Comparison of ENCODE assay signal across 1 cellular context in the genomic region with DNA sequence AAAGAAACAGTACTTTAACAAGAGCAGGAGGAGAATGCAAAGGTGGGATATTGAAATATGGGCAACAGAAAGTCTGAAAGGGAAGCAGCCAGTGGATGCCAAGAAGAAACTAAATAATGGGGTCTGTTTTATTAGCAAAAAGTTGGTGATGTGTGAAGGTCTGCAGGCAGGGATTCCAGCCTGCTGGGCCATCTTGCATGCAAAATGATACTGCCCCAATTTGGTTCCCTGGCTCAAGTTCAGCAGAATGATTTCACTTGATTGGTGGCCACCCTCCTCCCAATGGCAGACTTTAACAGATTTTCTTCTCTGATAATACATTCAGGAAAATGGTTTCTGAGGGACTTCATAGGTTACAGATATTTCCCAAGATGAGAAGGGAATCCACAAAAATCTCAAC.
TF ChIP-seq lines count a peak whose summit lies in the region.

No MANE protein-coding gene starts in this region.

TF ChIP-seq in HepG2, 621 proteins besides CTCF, POLR2A, EP300 and RAD21 (continued from another document):
- no peak for TF ChIP-seq HNF1B (CRISPR knock-in tag; IDR thresholded peaks at IDR 0.05)
- no peak for TF ChIP-seq ZBTB14 (CRISPR knock-in tag; IDR thresholded peaks at IDR 0.05)
- no peak for TF ChIP-seq THAP9 (CRISPR knock-in tag; IDR thresholded peaks at IDR 0.05; ENCODE audit: borderline replicate concordance)
